In genomic region chr6:36028887-36029324, GRCh38 we compare ENCODE assay signal across 8 cellular contexts. TPM values are rescaled to one million over a fixed set of nuclear protein-coding genes. Genes with fewer than 3 reads are reported as not detected.
DNase-seq lines count a peak whose midpoint lies in the region; TF ChIP-seq lines count a peak whose summit lies in the region.

No MANE protein-coding gene starts in this region.

- no peak for TF ChIP-seq POLR2A in breast epithelium (IDR thresholded peaks at IDR 0.05)

- in situ Hi-C loops in G401 (cut with HindIII; ENCODE audit: low sequenced_read_pairs): no loop called here

- intact Hi-C loops in breast epithelium (cut with DNase I; ENCODE audit: low total_unique reads): loop anchor here (5.0 kb wide), 2 partner anchors 68 to 867 kb away; no protein-coding TSS in a partner anchor

- H3K36me3 ChIP-seq in breast epithelium: no peaks in the 10 kb centered on the region
- H3K36me3 ChIP-seq in skeletal muscle satellite cell (ENCODE audit: insufficient read depth, low read length): no peaks in the 10 kb centered on the region

- H3K4me3 ChIP-seq in breast epithelium: peak overlapping the region; percentile 92 to 100 (median 99)
- H3K4me3 ChIP-seq in skeletal muscle satellite cell (ENCODE audit: low read length): peak overlapping the region; percentile 90

- peak overlapping the region; percentile 94 for H3K9ac ChIP-seq in skeletal muscle satellite cell (ENCODE audit: low read depth, low read length)

- H3K27ac ChIP-seq in VCaP (peak overlapping the region; percentile 94), breast epithelium (peak overlapping the region; percentile 83 to 85)

- H3K4me2 ChIP-seq in skeletal muscle satellite cell (ENCODE audit: low read length): peak overlapping the region; percentile 80

- TF ChIP-seq CTCF in VCaP (conservative IDR thresholded peaks at IDR 0.05) (no peak), breast epithelium (IDR thresholded peaks at IDR 0.05) (no peak)

- DNase-seq in G401 (ENCODE audit: low spot score) (peak; percentile 62), NCI-H146 (lab: John Stamatoyannopoulos, UW) (peak; percentile 43), breast epithelium (ENCODE audit: low spot score in 2 of 2) (no peak), iPS-NIHi11 (ENCODE audit: low spot score) (peak; percentile 35), HuH-7 (ENCODE audit: low spot score) (no peak), GM19238 (ENCODE audit: insufficient read length, low spot score) (no peak)

- H3K27me3 ChIP-seq in breast epithelium (no peaks in the 10 kb centered on the region), skeletal muscle satellite cell (ENCODE audit: control insufficient read depth, insufficient read depth, low read length) (no peaks in the 10 kb centered on the region)

- H3K9me3 ChIP-seq in breast epithelium: no peaks in the 10 kb centered on the region
- H3K9me3 ChIP-seq in skeletal muscle satellite cell (replicated peaks; ENCODE audit: low read length): no peaks in the 10 kb centered on the region

- no peaks in the 10 kb centered on the region for H3K4me1 ChIP-seq in breast epithelium
- H3K4me1 ChIP-seq in skeletal muscle satellite cell (ENCODE audit: control insufficient read depth, insufficient read depth, low read length): peaks cover 12% of the 10 kb centered on the region

RNA-seq across cellular contexts. Expression of gene MAPK14, which starts 1.3 kb away (rescaled TPM):
- total RNA-seq in G401 (2014; rRNA removed; shearing (Covaris generic)): 29.5 and 32.9 TPM in 2 replicates
- 10 to 100 TPM; 72.8 to 85.6 (median 81.3) TPM for total RNA-seq in breast epithelium
- 51.7 and 55.9 TPM in 2 replicates for total RNA-seq in skeletal muscle satellite cell (2012; rRNA removed)

RNA-seq across cellular contexts. Expression of gene SLC26A8, which starts 4.5 kb away (rescaled TPM):
- not detected in 2 replicates for total RNA-seq in G401 (2014; rRNA removed; shearing (Covaris generic))
- under 1 TPM in 2 of 3 donors, not detected in 1; 0.29 to 0.48 TPM for total RNA-seq in breast epithelium
- 0.22 TPM in 1 of 2 replicates, not detected in the other for total RNA-seq in skeletal muscle satellite cell (2012; rRNA removed)

Comparison
In these comparisons a context has a peak if more than half of its experiments do, and no peak if none do; other contexts are left out.
1. DNase-seq: peak in G401 (single experiment), NCI-H146 (single experiment) and iPS-NIHi11 (single experiment); none in breast epithelium (0 of 2), HuH-7 (single experiment) and GM19238 (single experiment).